8 cellular contexts compared by ENCODE assay signal in the genomic region with DNA sequence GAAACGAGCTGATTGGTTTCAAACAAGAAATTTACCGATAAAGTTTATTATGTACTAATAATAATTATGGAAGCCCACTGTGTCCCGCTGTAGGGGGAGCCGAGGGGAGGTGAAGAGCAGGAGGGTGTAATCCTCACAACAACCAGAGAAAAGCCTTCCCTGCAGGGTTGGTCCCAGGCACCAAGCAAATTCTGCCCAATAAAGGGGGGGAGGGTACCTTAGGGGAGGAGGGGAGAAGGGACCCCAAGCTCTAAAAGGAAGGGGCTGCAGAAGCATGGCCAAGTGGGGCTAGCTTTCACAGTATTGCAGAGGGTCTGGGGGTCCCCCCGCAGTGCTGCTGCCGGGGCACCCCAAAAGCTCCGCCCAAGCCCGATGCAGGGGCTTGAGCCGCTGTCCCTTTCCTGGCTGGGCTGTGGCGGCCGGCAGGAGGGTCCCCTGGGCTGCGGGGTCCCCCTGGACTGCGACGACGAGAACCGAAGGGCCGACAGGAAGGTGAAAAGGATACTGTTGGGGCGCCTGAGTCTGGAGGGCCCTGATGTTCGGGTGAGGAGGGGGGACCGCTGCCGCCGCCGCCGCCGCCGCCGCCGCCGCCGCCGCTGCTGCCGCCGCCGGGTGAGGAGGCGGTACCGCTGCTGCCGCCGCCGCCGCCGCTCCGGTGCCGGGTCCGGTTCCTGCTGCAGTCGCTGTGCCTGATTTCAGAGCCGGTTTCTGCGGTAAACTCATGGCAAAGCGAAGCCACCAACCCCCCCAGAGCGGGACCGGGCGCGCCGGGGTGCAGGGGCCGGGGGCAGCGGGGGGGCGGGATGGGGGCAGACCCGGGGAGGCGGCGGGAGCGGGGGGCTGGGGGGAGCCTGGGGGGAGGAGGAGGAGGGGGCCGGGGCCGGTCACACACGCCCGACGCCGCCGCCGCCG. TPM values are rescaled to one million over a fixed set of nuclear protein-coding genes. Genes with fewer than 3 reads are reported as not detected.
DNase-seq lines count a peak whose midpoint lies in the region; ATAC-seq, FAIRE-seq and TF ChIP-seq lines count a peak whose summit lies in the region.

No MANE protein-coding gene starts in this region.

- H3K4me3 Mint-ChIP-seq in brain, result peak overlapping the region; percentile 90 to 98 (median 97)

- H3K9me3 Mint-ChIP-seq in brain, result peaks cover 0 to 7% (median 0%) of the 10 kb centered on the region in 5 experiments

- H3K9me3 ChIP-seq in A549, result no peaks in the 10 kb centered on the region

- peak overlapping the region; percentile 93 to 99 for H3K27ac ChIP-seq in A549

- no peaks in the 10 kb centered on the region for H3K27me3 ChIP-seq in kidney epithelial cell (ENCODE audit: control insufficient read depth, insufficient read depth, low read length)

- H3K36me3 ChIP-seq in kidney epithelial cell (ENCODE audit: control insufficient read depth, insufficient read depth, low read length), result no peaks in the 10 kb centered on the region

- TF ChIP-seq EP300 in A549 (IDR thresholded peaks at IDR 0.05), result no peak

- DNase-seq in A549 (ENCODE audit: low read depth in 1 of 2, low spot score in 1 of 2) (peak in 1 of 2 experiments; percentile 45), T-helper 22 cell (ENCODE audit: low read depth) (peak; percentile 47), kidney epithelial cell (ENCODE audit: low read depth) (no peak), SKM-1 treated with dmso at 0.1 percent for 144 hours (lab: John Stamatoyannopoulos, UW; ENCODE audit: unreplicated experiment) (no peak)
- peak; percentile 0 to 23 for DNase-seq in stimulated activated CD4-positive, alpha-beta T cell treated with anti-CD3 and anti-CD28 coated beads, Interleukin-1b, Interleukin-23, amount 100 ng/mL, for 1 hour (ENCODE audit: low read depth in 2 of 2)

- ATAC-seq in A549 (peak; percentile 39 to 56), GM18909 (IDR thresholded peaks at IDR 0.05; ENCODE audit: poor library complexity, unreplicated experiment) (peak; percentile 21), HG03520 (IDR thresholded peaks at IDR 0.05; ENCODE audit: unreplicated experiment) (peak; percentile 3)

- peaks cover 38% of the 10 kb centered on the region for H3K4me1 Mint-ChIP-seq in brain

- 1% methylated on average over 16 of the region's 69 CpGs for WGBS in A549 (ENCODE audit: missing lambda C conversion rate)

- POLR2A ChIA-PET in A549 (lab: Yijun Ruan, JAX), result no interaction called here

- TF ChIP-seq POLR2A in A549 (IDR thresholded peaks at IDR 0.05; ENCODE audit: low read length), result no peak

- peak overlapping the region; percentile 83 for H3K4me2 ChIP-seq in A549

- TF ChIP-seq RAD21 in A549 (conservative IDR thresholded peaks at IDR 0.05 in 1 of 2, IDR thresholded peaks at IDR 0.05 in 1 of 2), result no peak

- peaks cover 23% of the 10 kb centered on the region for H3K4me1 ChIP-seq in A549

- H3K36me3 Mint-ChIP-seq in brain, result peaks cover 17% of the 10 kb centered on the region

- peak overlapping the region; percentile 85 to 99 (median 92) for H3K27ac Mint-ChIP-seq in brain

- FAIRE-seq in A549 (lab: Jason Lieb, UNC), result no peak

- H3K4me3 ChIP-seq in A549, result peak overlapping the region; percentile 94
- peak overlapping the region; percentile 76 for H3K4me3 ChIP-seq in kidney epithelial cell (ENCODE audit: low read depth, low read length)

- CTCF ChIA-PET in A549 (lab: Yijun Ruan, JAX), result interaction anchor here (0.6 kb wide), 1 partner anchor 30 kb away, joined by 4 read pairs; no protein-coding TSS in a partner anchor

- TF ChIP-seq CTCF in A549 (IDR thresholded peaks at IDR 0.05), result no peak
- peak in 1 of 2 experiments; percentile 20 for TF ChIP-seq CTCF in brain (conservative IDR thresholded peaks at IDR 0.05)
- no peak for TF ChIP-seq CTCF in kidney epithelial cell (IDR thresholded peaks at IDR 0.05; ENCODE audit: insufficient read depth, low read length, poor library complexity, severe bottlenecking)

- peaks cover 7% of the 10 kb centered on the region for H3K27me3 Mint-ChIP-seq in brain

TF ChIP-seq in A549, 52 proteins besides CTCF, POLR2A, EP300 and RAD21:
- TF ChIP-seq, protein P1, sequence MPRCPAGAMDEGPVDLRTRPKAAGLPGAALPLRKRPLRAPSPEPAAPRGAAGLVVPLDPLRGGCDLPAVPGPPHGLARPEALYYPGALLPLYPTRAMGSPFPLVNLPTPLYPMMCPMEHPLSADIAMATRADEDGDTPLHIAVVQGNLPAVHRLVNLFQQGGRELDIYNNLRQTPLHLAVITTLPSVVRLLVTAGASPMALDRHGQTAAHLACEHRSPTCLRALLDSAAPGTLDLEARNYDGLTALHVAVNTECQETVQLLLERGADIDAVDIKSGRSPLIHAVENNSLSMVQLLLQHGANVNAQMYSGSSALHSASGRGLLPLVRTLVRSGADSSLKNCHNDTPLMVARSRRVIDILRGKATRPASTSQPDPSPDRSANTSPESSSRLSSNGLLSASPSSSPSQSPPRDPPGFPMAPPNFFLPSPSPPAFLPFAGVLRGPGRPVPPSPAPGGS (IDR thresholded peaks at IDR 0.05), result no peak
- no peak for TF ChIP-seq HOXB13 (CRISPR knock-in tag; IDR thresholded peaks at IDR 0.05; ENCODE audit: low read depth)
- no peak for TF ChIP-seq EHMT2 (IDR thresholded peaks at IDR 0.05; ENCODE audit: low read depth)
- no peak for TF ChIP-seq GATA3 (IDR thresholded peaks at IDR 0.05; ENCODE audit: borderline replicate concordance)
- no peak for TF ChIP-seq HOXA7 (CRISPR knock-in tag; IDR thresholded peaks at IDR 0.05)
- TF ChIP-seq HOXB5 (CRISPR knock-in tag; IDR thresholded peaks at IDR 0.05), result no peak
- no peak for TF ChIP-seq HEYL (CRISPR knock-in tag; IDR thresholded peaks at IDR 0.05)
- no peak for TF ChIP-seq RNF2 (IDR thresholded peaks at IDR 0.05; ENCODE audit: borderline replicate concordance, low read depth)
- no peak for TF ChIP-seq SREBF2 (IDR thresholded peaks at IDR 0.05)
- TF ChIP-seq JUNB (IDR thresholded peaks at IDR 0.05), result no peak
- TF ChIP-seq PHF8 (IDR thresholded peaks at IDR 0.05; ENCODE audit: borderline replicate concordance, low read depth), result no peak
- TF ChIP-seq NPAS2 (CRISPR knock-in tag; IDR thresholded peaks at IDR 0.05; ENCODE audit: borderline replicate concordance), result no peak
- TF ChIP-seq CHD2 (IDR thresholded peaks at IDR 0.05; ENCODE audit: low read length, partially characterized antibody), result no peak
- TF ChIP-seq KDM5A (IDR thresholded peaks at IDR 0.05), result no peak
- no peak for TF ChIP-seq RCOR1 (IDR thresholded peaks at IDR 0.05; ENCODE audit: low read depth, low read length)
- no peak for TF ChIP-seq CHD4 (IDR thresholded peaks at IDR 0.05; ENCODE audit: borderline replicate concordance)
- no peak for TF ChIP-seq CEBPB (IDR thresholded peaks at IDR 0.05)
- no peak for TF ChIP-seq KDM1A (IDR thresholded peaks at IDR 0.05; ENCODE audit: low read depth)
- TF ChIP-seq ZFP36 (IDR thresholded peaks at IDR 0.05; ENCODE audit: borderline replicate concordance, partially characterized antibody), result no peak
- TF ChIP-seq ESRRA (IDR thresholded peaks at IDR 0.05; ENCODE audit: borderline replicate concordance, low read length), result no peak

RNA-seq across cellular contexts. Expression of gene EIF4G3, which starts 0.8 kb away (rescaled TPM):
- polyA plus RNA-seq in A549 (2011; rRNA removed) (46.9 and 51.3 TPM in 2 replicates), A549 (2017; fragmentation: RNase III; extraction: RNeasy Plus Mini Kit Qiagen cat#74134 plus additional on column Dnase treatment) (22.5 to 25.0 TPM (median 24.4 TPM) in 3 replicates), brain (ENCODE audit: insufficient read depth, low read depth, low replicate concordance) (44.0 TPM)
- polyA plus RNA-seq in A549 (2012; cell fraction: cytosol; rRNA removed), result 13.9 and 18.4 TPM in 2 replicates
- polyA plus RNA-seq in A549 (2012; cell fraction: nucleus; rRNA removed), result 33.5 and 35.1 TPM in 2 replicates
- 60.8 and 77.2 TPM in 2 replicates for polyA minus RNA-seq in A549 (2011; rRNA and poly(A)+ RNA removed)
- 35.5 and 38.4 TPM in 2 replicates for total RNA-seq in kidney epithelial cell

Comparison
In these comparisons a context has a peak if more than half of its experiments do, and no peak if none do; other contexts are left out.
1. DNase-seq: peak in T-helper 22 cell (single experiment) and stimulated activated CD4-positive, alpha-beta T cell treated with anti-CD3 and anti-CD28 coated beads, Interleukin-1b, Interleukin-23, amount 100 ng/mL, for 1 hour (2 of 2); none in kidney epithelial cell (single experiment) and SKM-1 treated with dmso at 0.1 percent for 144 hours (single experiment).
2. Peak in every context shown above with its lines, with median percentiles within 50 percentile points of each other: ATAC-seq.